17 cellular contexts compared by ENCODE assay signal in genomic region chr2:230343747-230344146, GRCh38. TPM values are rescaled to one million over a fixed set of nuclear protein-coding genes. Genes with fewer than 3 reads are reported as not detected.
DNase-seq lines count a peak whose midpoint lies in the region; ATAC-seq, FAIRE-seq and TF ChIP-seq lines count a peak whose summit lies in the region.
"Had no signal": no experiment of that assay in that cellular context is flagged by ENCODE, and none has a peak within 500 bp of the region (broad histone marks: within the 10 kb centered on the region; RNA-seq: fewer than 3 reads in every experiment).

No MANE protein-coding gene starts in this region.

- H3K27me3 Mint-ChIP-seq in activated naive CD4-positive, alpha-beta T cell treated with anti-CD3 and anti-CD28 coated beads for 36 hours (ENCODE audit: low read depth) = no peaks in the 10 kb centered on the region
- H3K27me3 Mint-ChIP-seq in activated naive CD4-positive, alpha-beta T cell treated with anti-CD3 and anti-CD28 coated beads, Interleukin-2, amount 10 ng/mL, durations not matched to agents 7 days and 5 days = no peaks in the 10 kb centered on the region
- H3K27me3 Mint-ChIP-seq in T-helper 17 cell (no peaks in the 10 kb centered on the region), chondrocyte (ENCODE audit: low read depth) (no peaks in the 10 kb centered on the region)
- H3K27me3 Mint-ChIP-seq in stimulated activated memory B cell treated with anti-CD40 and anti-IgM and Interleukin-4, amounts not matched to agents 10 μg/mL and 1 μg/mL and 100 μg/mL, for 72 hours = no peaks in the 10 kb centered on the region

- peak overlapping the region; percentile 9 for H3K27ac Mint-ChIP-seq in activated naive CD4-positive, alpha-beta T cell treated with anti-CD3 and anti-CD28 coated beads for 36 hours
- H3K27ac Mint-ChIP-seq in activated naive CD4-positive, alpha-beta T cell treated with anti-CD3 and anti-CD28 coated beads, Interleukin-2, amount 10 ng/mL, durations not matched to agents 7 days and 5 days = no peak overlapping the region
- no peak overlapping the region for H3K27ac Mint-ChIP-seq in T-helper 17 cell
- peak overlapping the region; percentile 20 for H3K27ac Mint-ChIP-seq in chondrocyte (ENCODE audit: unreplicated experiment)
- peak overlapping the region; percentile 56 for H3K27ac Mint-ChIP-seq in stimulated activated memory B cell treated with anti-CD40 and anti-IgM and Interleukin-4, amounts not matched to agents 10 μg/mL and 1 μg/mL and 100 μg/mL, for 72 hours

- peaks cover 57% of the 10 kb centered on the region for H3K4me1 Mint-ChIP-seq in activated naive CD4-positive, alpha-beta T cell treated with anti-CD3 and anti-CD28 coated beads for 36 hours (ENCODE audit: low read depth)
- peaks cover 55% of the 10 kb centered on the region for H3K4me1 Mint-ChIP-seq in activated naive CD4-positive, alpha-beta T cell treated with anti-CD3 and anti-CD28 coated beads, Interleukin-2, amount 10 ng/mL, durations not matched to agents 7 days and 5 days
- H3K4me1 Mint-ChIP-seq in T-helper 17 cell (peaks cover 13% of the 10 kb centered on the region), chondrocyte (ENCODE audit: low read depth) (peaks cover 26% of the 10 kb centered on the region)
- H3K4me1 Mint-ChIP-seq in stimulated activated memory B cell treated with anti-CD40 and anti-IgM and Interleukin-4, amounts not matched to agents 10 μg/mL and 1 μg/mL and 100 μg/mL, for 72 hours = peaks cover 62% of the 10 kb centered on the region

- DNase-seq in activated naive CD4-positive, alpha-beta T cell treated with anti-CD3 and anti-CD28 coated beads for 36 hours = no peak
- no peak for DNase-seq in activated naive CD4-positive, alpha-beta T cell treated with anti-CD3 and anti-CD28 coated beads, Interleukin-2, amount 10 ng/mL, durations not matched to agents 7 days and 5 days
- DNase-seq in T-helper 17 cell (no peak), chondrocyte (ENCODE audit: low spot score) (no peak), HTR-8/SVneo (ENCODE audit: insufficient read length, low spot score) (no peak), HT-29 (ENCODE audit: low spot score) (no peak), caudate nucleus (lab: John Stamatoyannopoulos, UW) (no peak)
- DNase-seq: activated CD8-positive, alpha-beta memory T cell treated with anti-CD3 and anti-CD28 coated beads, Interleukin-2, amount 50 U/mL, for 48 hours; esophagus squamous epithelium; left cardiac atrium; NCI-H1105; stimulated activated naive CD4-positive, alpha-beta T cell treated with Interleukin-2 at 50 U/mL for 16 hours had no signal

- H3K27ac ChIP-seq in caudate nucleus (ENCODE audit: low read depth, low read length) = no peak overlapping the region
- H3K27ac ChIP-seq: esophagus squamous epithelium, hepatocyte, HL-60, parathyroid adenoma had no signal

- intact Hi-C loops in activated naive CD4-positive, alpha-beta T cell treated with anti-CD3 and anti-CD28 coated beads for 36 hours (cut with micrococcal nuclease) = no loop called here

- no peak for ATAC-seq in T-helper 17 cell
- ATAC-seq in stimulated activated memory B cell treated with anti-CD40 and anti-IgM and Interleukin-4, amounts not matched to agents 10 μg/mL and 1 μg/mL and 100 μg/mL, for 72 hours = no peak
- ATAC-seq: left cardiac atrium, SK-N-SH treated with all-trans-retinoic acid at 6 μM for 48 hours had no signal

- no peaks in the 10 kb centered on the region for H3K9me3 ChIP-seq in T-helper 17 cell (ENCODE audit: control insufficient read depth, low read length, poor library complexity, severe bottlenecking)
- H3K9me3 ChIP-seq: esophagus squamous epithelium had no signal

- FAIRE-seq in HTR-8/SVneo (lab: Jason Lieb, UNC) = no peak

- no peak for TF ChIP-seq CTCF in chondrocyte (IDR thresholded peaks at IDR 0.05)

- peaks cover 29% of the 10 kb centered on the region for H3K9me3 Mint-ChIP-seq in activated naive CD4-positive, alpha-beta T cell treated with anti-CD3 and anti-CD28 coated beads for 36 hours
- H3K9me3 Mint-ChIP-seq in activated naive CD4-positive, alpha-beta T cell treated with anti-CD3 and anti-CD28 coated beads, Interleukin-2, amount 10 ng/mL, durations not matched to agents 7 days and 5 days = peaks cover 46% of the 10 kb centered on the region
- peaks cover 12% of the 10 kb centered on the region for H3K9me3 Mint-ChIP-seq in chondrocyte (ENCODE audit: low read depth)
- peaks cover 28% of the 10 kb centered on the region for H3K9me3 Mint-ChIP-seq in stimulated activated memory B cell treated with anti-CD40 and anti-IgM and Interleukin-4, amounts not matched to agents 10 μg/mL and 1 μg/mL and 100 μg/mL, for 72 hours

- H3K36me3 Mint-ChIP-seq in activated naive CD4-positive, alpha-beta T cell treated with anti-CD3 and anti-CD28 coated beads for 36 hours (ENCODE audit: low read depth) = peaks cover 57% of the 10 kb centered on the region
- peaks cover 72% of the 10 kb centered on the region for H3K36me3 Mint-ChIP-seq in activated naive CD4-positive, alpha-beta T cell treated with anti-CD3 and anti-CD28 coated beads, Interleukin-2, amount 10 ng/mL, durations not matched to agents 7 days and 5 days
- H3K36me3 Mint-ChIP-seq in T-helper 17 cell (ENCODE audit: low read depth) = peaks cover 11% of the 10 kb centered on the region
- H3K36me3 Mint-ChIP-seq in chondrocyte (ENCODE audit: low read depth) = peaks cover 12% of the 10 kb centered on the region
- H3K36me3 Mint-ChIP-seq in stimulated activated memory B cell treated with anti-CD40 and anti-IgM and Interleukin-4, amounts not matched to agents 10 μg/mL and 1 μg/mL and 100 μg/mL, for 72 hours = peaks cover 61% of the 10 kb centered on the region

- CTCF ChIA-PET in activated naive CD4-positive, alpha-beta T cell treated with anti-CD3 and anti-CD28 coated beads for 36 hours (lab: Charles Lee) = no interaction called here
- CTCF ChIA-PET in activated naive CD4-positive, alpha-beta T cell treated with anti-CD3 and anti-CD28 coated beads, Interleukin-2, amount 10 ng/mL, durations not matched to agents 7 days and 5 days (lab: Charles Lee) = no interaction called here

- no peak overlapping the region for H3K4me3 Mint-ChIP-seq in activated naive CD4-positive, alpha-beta T cell treated with anti-CD3 and anti-CD28 coated beads for 36 hours
- H3K4me3 Mint-ChIP-seq in activated naive CD4-positive, alpha-beta T cell treated with anti-CD3 and anti-CD28 coated beads, Interleukin-2, amount 10 ng/mL, durations not matched to agents 7 days and 5 days = no peak overlapping the region
- H3K4me3 Mint-ChIP-seq in T-helper 17 cell (peak overlapping the region; percentile 4), chondrocyte (ENCODE audit: unreplicated experiment) (no peak overlapping the region)
- H3K4me3 Mint-ChIP-seq in stimulated activated memory B cell treated with anti-CD40 and anti-IgM and Interleukin-4, amounts not matched to agents 10 μg/mL and 1 μg/mL and 100 μg/mL, for 72 hours = no peak overlapping the region

RNA-seq across cellular contexts. Expression of gene SP140L, which starts 16.8 kb away (rescaled TPM):
- total RNA-seq in activated naive CD4-positive, alpha-beta T cell treated with anti-CD3 and anti-CD28 coated beads for 36 hours = 10 to 100 TPM; 41.8 to 44.7 TPM
- total RNA-seq in T-helper 17 cell (10 to 100 TPM; 64.7 to 85.6 TPM), chondrocyte (20.6 to 21.9 TPM (median 21.3 TPM) in 3 replicates)
- total RNA-seq in HT-29 (2014; rRNA removed; shearing (Covaris generic)) = 2.7 and 3.5 TPM in 2 replicates

Comparison
In these comparisons a context has a peak if more than half of its experiments do, and no peak if none do; other contexts are left out.
1. H3K27ac Mint-ChIP-seq: peak in activated naive CD4-positive, alpha-beta T cell treated with anti-CD3 and anti-CD28 coated beads for 36 hours (single experiment), chondrocyte (single experiment) and stimulated activated memory B cell treated with anti-CD40 and anti-IgM and Interleukin-4, amounts not matched to agents 10 μg/mL and 1 μg/mL and 100 μg/mL, for 72 hours (single experiment); none in activated naive CD4-positive, alpha-beta T cell treated with anti-CD3 and anti-CD28 coated beads, Interleukin-2, amount 10 ng/mL, durations not matched to agents 7 days and 5 days (single experiment) and T-helper 17 cell (single experiment).